Comparison of ENCODE assay signal across 21 cellular contexts in the genomic region with DNA sequence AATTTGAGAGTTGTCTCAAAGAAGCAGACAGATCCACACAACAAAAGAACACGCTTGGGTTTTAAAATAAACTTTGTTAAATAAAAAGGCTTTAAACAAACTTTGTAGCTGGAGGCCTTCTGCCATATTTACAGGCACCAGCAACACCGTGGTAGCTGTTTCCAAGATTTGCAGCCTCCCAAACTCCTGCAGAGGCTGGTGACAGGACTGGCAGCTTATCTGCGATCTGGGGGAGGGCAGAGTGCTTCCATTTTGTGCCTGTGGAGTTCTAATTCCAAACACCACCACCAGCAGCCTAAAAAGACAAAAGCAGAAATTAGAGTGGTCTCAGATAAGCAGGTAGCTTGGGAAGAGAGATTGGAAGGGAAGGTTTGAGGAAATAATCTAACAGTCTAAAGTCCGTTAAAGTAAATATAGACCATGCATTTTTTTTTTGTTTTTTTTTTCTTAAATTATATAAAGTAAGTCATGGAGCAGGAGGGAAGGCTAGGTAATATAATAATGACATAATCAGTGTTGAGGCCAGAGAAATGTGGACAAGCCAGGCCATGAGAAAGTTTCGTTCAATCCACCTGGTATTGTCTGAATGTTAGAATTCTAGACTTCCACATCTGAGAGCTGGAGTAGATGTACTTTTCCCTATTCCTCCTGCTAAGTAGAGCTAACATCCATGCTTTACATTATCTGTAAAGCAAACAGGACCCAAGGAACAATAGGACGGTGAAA.
DNase-seq lines count a peak whose midpoint lies in the region; ATAC-seq, FAIRE-seq and TF ChIP-seq lines count a peak whose summit lies in the region.
"Had no signal": no experiment of that assay in that cellular context is flagged by ENCODE, and none has a peak within 500 bp of the region (broad histone marks: within the 10 kb centered on the region; RNA-seq: fewer than 3 reads in every experiment).

No MANE protein-coding gene starts in this region.

- no TSS peak for BruUV-seq in HepG2 (replicated peaks; lab: Mats Ljungman, UMichigan)

- no peak overlapping the region for H3K4me2 ChIP-seq in HepG2 (ENCODE audit: low read depth, low read length)
- H3K4me2 ChIP-seq: BLaER1, GM23338 had no signal

- no peak overlapping the region for H2AFZ ChIP-seq in HepG2 (ENCODE audit: low read length)
- H2AFZ ChIP-seq: GM23338 had no signal

- H3K4me1 ChIP-seq in HepG2 (ENCODE audit: insufficient read depth, low read length) (no peaks in the 10 kb centered on the region), right lobe of liver (no peaks in the 10 kb centered on the region)
- H3K4me1 ChIP-seq: BLaER1, Caco-2 had no signal

- WGBS in HepG2 (ENCODE audit: low lambda C conversion rate), result 4% methylated on average over 6 of the region's 6 CpGs
- WGBS in right lobe of liver (ENCODE audit: insufficient coverage, low coverage, low lambda C conversion rate, missing lambda C conversion rate), result 37% methylated on average over 6 of the region's 6 CpGs

- H3K27me3 ChIP-seq in HepG2 (ENCODE audit: control insufficient read depth in 1 of 2, insufficient read depth in 2 of 2, low read length in 2 of 2) (no peaks in the 10 kb centered on the region), right lobe of liver (no peaks in the 10 kb centered on the region)
- H3K27me3 ChIP-seq: BLaER1 had no signal

- POLR2A ChIA-PET in HepG2 (lab: Yijun Ruan, JAX), result no interaction called here

- TF ChIP-seq POLR2A in HepG2 (IDR thresholded peaks at IDR 0.05; ENCODE audit: insufficient read depth in 1 of 2, low read depth in 2 of 2, low read length in 2 of 2) (no peak), right lobe of liver (IDR thresholded peaks at IDR 0.05) (no peak)

- H4K20me1 ChIP-seq in HepG2 (ENCODE audit: insufficient read depth, low read length), result no peaks in the 10 kb centered on the region
- H4K20me1 ChIP-seq: BLaER1 had no signal

- H3K36me3 ChIP-seq in HepG2 (replicated peaks in 1 of 2; ENCODE audit: control insufficient read depth in 1 of 2, insufficient read depth in 2 of 2, low read length in 2 of 2) (no peaks in the 10 kb centered on the region), right lobe of liver (no peaks in the 10 kb centered on the region)
- H3K36me3 ChIP-seq: BLaER1 had no signal

- in situ Hi-C loops in HepG2 (cut with HindIII; ENCODE audit: extremely low pct_ligation_motif_present, low pct_unique_long_range_greater_than_20kb), result no loop called here

- no peaks in the 10 kb centered on the region for H3K9me3 ChIP-seq in HepG2 (ENCODE audit: low read length)
- no peaks in the 10 kb centered on the region for H3K9me3 ChIP-seq in right lobe of liver
- H3K9me3 ChIP-seq: BLaER1, Caco-2 had no signal

- H3K27ac ChIP-seq in HepG2 (ENCODE audit: extremely low read length, insufficient read depth, low read length) (no peak overlapping the region), right lobe of liver (no peak overlapping the region)
- H3K27ac ChIP-seq: 22Rv1, BLaER1, C4-2B had no signal

- no peak overlapping the region for H3K9ac ChIP-seq in HepG2 (ENCODE audit: insufficient read depth, low read depth, low read length)
- H3K9ac ChIP-seq: BLaER1 had no signal

- no peak for TF ChIP-seq RAD21 in HepG2 (CRISPR knock-in tag; IDR thresholded peaks at IDR 0.05)

- no peaks in the 10 kb centered on the region for H3K79me2 ChIP-seq in HepG2 (ENCODE audit: insufficient read depth, low read length)

- TF ChIP-seq EP300 in HepG2 (IDR thresholded peaks at IDR 0.05; ENCODE audit: low read depth in 2 of 2, low read length in 2 of 2) (no peak), HepG2 (CRISPR knock-in tag; IDR thresholded peaks at IDR 0.05; ENCODE audit: borderline replicate concordance) (no peak)

- H3K4me3 ChIP-seq in HepG2 (replicated peaks in 1 of 3; ENCODE audit: insufficient read depth in 1 of 3, low read depth in 2 of 3, low read length in 3 of 3) (no peak overlapping the region), right lobe of liver (no peak overlapping the region)
- H3K4me3 ChIP-seq: BLaER1, GM23338 had no signal

- FAIRE-seq in HepG2 (lab: Jason Lieb, UNC), result no peak
- FAIRE-seq: A204.1, G401.6, GM19239 had no signal

- no peak for DNase-seq in HepG2 (ENCODE audit: low spot score)
- DNase-seq in right lobe of liver, result no peak
- peak; percentile 20 for DNase-seq in occipital lobe (lab: John Stamatoyannopoulos, UW)
- DNase-seq in posterior cingulate gyrus, result peak in 8 of 10 donors; percentile 26 to 90 (median 46)
- DNase-seq in iPS-NIHi7 (ENCODE audit: extremely low spot score), result no peak
- no peak for DNase-seq in HCEC 1CT
- DNase-seq: Caco-2; CD4-positive, CD25-positive, alpha-beta regulatory T cell; CD8-positive, alpha-beta T cell; DMS153; DND-41; H9; HFFc6 had no signal

- CTCF ChIA-PET in HepG2 (lab: Yijun Ruan, JAX; ENCODE audit: low intra/inter-chr PET ratio, low total read pairs), result no interaction called here

- TF ChIP-seq CTCF in HepG2 (CRISPR knock-in tag; IDR thresholded peaks at IDR 0.05) (no peak), right lobe of liver (IDR thresholded peaks at IDR 0.05) (no peak)

- intact Hi-C loops in HepG2 (cut with micrococcal nuclease; ENCODE audit: unreplicated experiment) (no loop called here), right lobe of liver (cut with DNase I) (no loop called here), posterior cingulate gyrus (cut with DNase I) (no loop called here)

- ATAC-seq in HepG2 (no peak), right lobe of liver (no peak), HG03432 (IDR thresholded peaks at IDR 0.05; ENCODE audit: unreplicated experiment) (no peak)
- ATAC-seq: CD8-positive, alpha-beta T cell; GM23338 had no signal

TF ChIP-seq in HepG2, 621 proteins besides CTCF, POLR2A, EP300 and RAD21:
- TF ChIP-seq MIXL1 (CRISPR knock-in tag; IDR thresholded peaks at IDR 0.05) (no peak), ATF7 (IDR thresholded peaks at IDR 0.05) (peak; percentile 9; the same call in 1 of the 2 replicates), ATF7 (CRISPR knock-in tag; IDR thresholded peaks at IDR 0.05) (no peak), RXRB (CRISPR knock-in tag; IDR thresholded peaks at IDR 0.05; ENCODE audit: borderline replicate concordance) (no peak)

Comparison
In these comparisons a context has a peak if more than half of its experiments do, and no peak if none do; other contexts are left out.
1. DNase-seq: peak in occipital lobe (single experiment) and posterior cingulate gyrus (8 of 10); none in HepG2 (single experiment), right lobe of liver (0 of 3), iPS-NIHi7 (single experiment) and HCEC 1CT (single experiment).